Comparison of ENCODE assay signal across 1 cellular context in genomic region chr2:41913921-41914609, GRCh38.
TF ChIP-seq lines count a peak whose summit lies in the region.

No MANE protein-coding gene starts in this region.

TF ChIP-seq in WTC11, 78 proteins besides CTCF, POLR2A, EP300 and RAD21 (continued from another document):
- no peak for TF ChIP-seq KAT7 (CRISPR knock-in tag; IDR thresholded peaks at IDR 0.05; ENCODE audit: borderline replicate concordance)
